Comparison of ENCODE assay signal across 19 cellular contexts in genomic region chr6:107794771-107795170, GRCh38. TPM values are rescaled to one million over a fixed set of nuclear protein-coding genes. Genes with fewer than 3 reads are reported as not detected.
DNase-seq lines count a peak whose midpoint lies in the region; ATAC-seq lines count a peak whose summit lies in the region.
"Had no signal": no experiment of that assay in that cellular context is flagged by ENCODE, and none has a peak within 500 bp of the region (broad histone marks: within the 10 kb centered on the region; RNA-seq: fewer than 3 reads in every experiment).

No MANE protein-coding gene starts in this region.

- intact Hi-C loops in activated CD4-positive, alpha-beta T cell treated with anti-CD3 and anti-CD28 coated beads for 36 hours (cut with DNase I, micrococcal nuclease): loop anchor here in 1 of 2 experiments (5.0 kb wide), 1 partner anchor 73 kb away; no protein-coding TSS in a partner anchor

- no peaks in the 10 kb centered on the region for H3K27me3 Mint-ChIP-seq in activated CD4-positive, alpha-beta T cell treated with anti-CD3 and anti-CD28 coated beads for 36 hours
- no peaks in the 10 kb centered on the region for H3K27me3 Mint-ChIP-seq in CD8-positive, alpha-beta memory T cell
- no peaks in the 10 kb centered on the region for H3K27me3 Mint-ChIP-seq in activated T-helper 17 cell treated with anti-CD3 and anti-CD28 coated beads, Interleukin-2, amount 50 U/mL, for 72 hours
- no peaks in the 10 kb centered on the region for H3K27me3 Mint-ChIP-seq in naive thymus-derived CD8-positive, alpha-beta T cell

- no peaks in the 10 kb centered on the region for H3K9me3 ChIP-seq in CD8-positive, alpha-beta memory T cell (ENCODE audit: low read length)

- no peaks in the 10 kb centered on the region for H3K27me3 ChIP-seq in CD8-positive, alpha-beta memory T cell (ENCODE audit: insufficient read depth, low read length, poor library complexity, severe bottlenecking)

- H3K4me3 Mint-ChIP-seq in activated CD4-positive, alpha-beta T cell treated with anti-CD3 and anti-CD28 coated beads for 36 hours: no peak overlapping the region
- H3K4me3 Mint-ChIP-seq in CD8-positive, alpha-beta memory T cell: peak overlapping the region in 3 of 7 donors; percentile 0 to 6 (median 1)
- peak overlapping the region; percentile 72 for H3K4me3 Mint-ChIP-seq in activated T-helper 17 cell treated with anti-CD3 and anti-CD28 coated beads, Interleukin-2, amount 50 U/mL, for 72 hours
- H3K4me3 Mint-ChIP-seq in naive thymus-derived CD8-positive, alpha-beta T cell: peak overlapping the region in 5 of 10 donors; percentile 1 to 37 (median 11)

- POLR2A ChIA-PET in activated CD4-positive, alpha-beta T cell treated with anti-CD3 and anti-CD28 coated beads for 36 hours (lab: Charles Lee): no interaction called here
- POLR2A ChIA-PET in CD8-positive, alpha-beta memory T cell (lab: Charles Lee): no interaction called here
- POLR2A ChIA-PET in naive thymus-derived CD8-positive, alpha-beta T cell (lab: Charles Lee): interaction anchor here (2.4 kb wide), 1 partner anchor 28 kb away, joined by 8 read pairs; no protein-coding TSS in a partner anchor

- no peak overlapping the region for H3K4me3 ChIP-seq in CD8-positive, alpha-beta memory T cell (ENCODE audit: low read length)
- H3K4me3 ChIP-seq: K562 had no signal

- no peaks in the 10 kb centered on the region for H3K36me3 ChIP-seq in CD8-positive, alpha-beta memory T cell (ENCODE audit: insufficient read depth, low read length)

- H3K4me1 Mint-ChIP-seq in activated CD4-positive, alpha-beta T cell treated with anti-CD3 and anti-CD28 coated beads for 36 hours: peaks cover 70% of the 10 kb centered on the region
- H3K4me1 Mint-ChIP-seq in CD8-positive, alpha-beta memory T cell: peaks cover 77 to 96% (median 96%) of the 10 kb centered on the region in 3 donors
- H3K4me1 Mint-ChIP-seq in activated T-helper 17 cell treated with anti-CD3 and anti-CD28 coated beads, Interleukin-2, amount 50 U/mL, for 72 hours: peaks cover 44% of the 10 kb centered on the region
- peaks cover 45 to 91% (median 82%) of the 10 kb centered on the region in 4 donors for H3K4me1 Mint-ChIP-seq in naive thymus-derived CD8-positive, alpha-beta T cell

- peaks cover 63% of the 10 kb centered on the region for H3K4me1 ChIP-seq in CD8-positive, alpha-beta memory T cell (ENCODE audit: insufficient read depth, low read length)

- no peak overlapping the region for H3K27ac ChIP-seq in CD8-positive, alpha-beta memory T cell (ENCODE audit: low read depth, low read length)
- H3K27ac ChIP-seq: C4-2B, HL-60 had no signal

- peaks cover 2% of the 10 kb centered on the region for H3K9me3 Mint-ChIP-seq in activated CD4-positive, alpha-beta T cell treated with anti-CD3 and anti-CD28 coated beads for 36 hours (ENCODE audit: low read depth)
- peaks cover 0 to 2% (median 0%) of the 10 kb centered on the region in 5 donors for H3K9me3 Mint-ChIP-seq in CD8-positive, alpha-beta memory T cell
- no peaks in the 10 kb centered on the region for H3K9me3 Mint-ChIP-seq in activated T-helper 17 cell treated with anti-CD3 and anti-CD28 coated beads, Interleukin-2, amount 50 U/mL, for 72 hours
- H3K9me3 Mint-ChIP-seq in naive thymus-derived CD8-positive, alpha-beta T cell: peaks cover 0 to 3% (median 0%) of the 10 kb centered on the region in 9 donors

- peaks cover 1% of the 10 kb centered on the region for H3K36me3 Mint-ChIP-seq in activated CD4-positive, alpha-beta T cell treated with anti-CD3 and anti-CD28 coated beads for 36 hours (ENCODE audit: low read depth)
- H3K36me3 Mint-ChIP-seq in CD8-positive, alpha-beta memory T cell: peaks cover 0 to 10% (median 5%) of the 10 kb centered on the region in 3 donors
- no peaks in the 10 kb centered on the region for H3K36me3 Mint-ChIP-seq in activated T-helper 17 cell treated with anti-CD3 and anti-CD28 coated beads, Interleukin-2, amount 50 U/mL, for 72 hours (ENCODE audit: low read depth)
- H3K36me3 Mint-ChIP-seq in naive thymus-derived CD8-positive, alpha-beta T cell: peaks cover 0 to 10% (median 3%) of the 10 kb centered on the region in 3 donors

- CTCF ChIA-PET in activated CD4-positive, alpha-beta T cell treated with anti-CD3 and anti-CD28 coated beads for 36 hours (lab: Charles Lee): interaction anchor here (1.3 kb wide), 1 partner anchor 50 kb away, joined by 4 read pairs; no protein-coding TSS in a partner anchor
- CTCF ChIA-PET in CD8-positive, alpha-beta memory T cell (lab: Charles Lee): interaction anchor here (1.5 kb wide), 1 partner anchor 10 kb away, joined by 5 read pairs; no protein-coding TSS in a partner anchor

- peak overlapping the region; percentile 63 for H3K27ac Mint-ChIP-seq in activated CD4-positive, alpha-beta T cell treated with anti-CD3 and anti-CD28 coated beads for 36 hours
- peak overlapping the region; percentile 37 to 93 (median 80) for H3K27ac Mint-ChIP-seq in CD8-positive, alpha-beta memory T cell
- no peak overlapping the region for H3K27ac Mint-ChIP-seq in activated T-helper 17 cell treated with anti-CD3 and anti-CD28 coated beads, Interleukin-2, amount 50 U/mL, for 72 hours
- H3K27ac Mint-ChIP-seq in naive thymus-derived CD8-positive, alpha-beta T cell: peak overlapping the region; percentile 8 to 98 (median 76)

- peak; percentile 45 for ATAC-seq in activated CD4-positive, alpha-beta T cell treated with anti-CD3 and anti-CD28 coated beads for 36 hours
- peak; percentile 29 for ATAC-seq in activated T-helper 17 cell treated with anti-CD3 and anti-CD28 coated beads, Interleukin-2, amount 50 U/mL, for 72 hours (replicated peaks)
- no peak for ATAC-seq in naive thymus-derived CD8-positive, alpha-beta T cell
- ATAC-seq in HG03135 (IDR thresholded peaks at IDR 0.05; ENCODE audit: unreplicated experiment): no peak
- ATAC-seq: K562 had no signal

- DNase-seq in activated CD4-positive, alpha-beta T cell treated with anti-CD3 and anti-CD28 coated beads for 36 hours: no peak
- DNase-seq in activated CD4-positive, alpha-beta T cell treated with anti-CD3 and anti-CD28 coated beads for 4 hours: no peak
- no peak for DNase-seq in CD8-positive, alpha-beta memory T cell
- DNase-seq in naive thymus-derived CD8-positive, alpha-beta T cell: no peak
- DNase-seq in Ammon's horn (ENCODE audit: low spot score) (no peak), DMS53 (lab: John Stamatoyannopoulos, UW) (no peak)
- DNase-seq: 8988T, DND-41, GDM1, GOT3, NCI-H1694, NCI-H2107, NCI-H345, NCI-H748 treated with DMSO at 0.1 percent for 48 hours had no signal

RNA-seq across cellular contexts. Expression of gene SCML4, which starts 29.3 kb away (rescaled TPM):
- total RNA-seq in activated CD4-positive, alpha-beta T cell treated with anti-CD3 and anti-CD28 coated beads for 36 hours: 10 to 100 TPM in 1 of 2 experiments, 1 to 10 TPM in 1; 9.0 to 11.0 TPM
- total RNA-seq in CD8-positive, alpha-beta memory T cell: 10 to 100 TPM; 15.3 to 15.4 TPM
- 103 TPM for polyA plus RNA-seq in CD8-positive, alpha-beta memory T cell
- total RNA-seq in activated T-helper 17 cell treated with anti-CD3 and anti-CD28 coated beads, Interleukin-2, amount 50 U/mL, for 72 hours: 1 to 10 TPM; 2.6 to 3.9 TPM
- 10 to 100 TPM; 80.9 to 81.5 TPM for total RNA-seq in naive thymus-derived CD8-positive, alpha-beta T cell
- 100 to 1,000 TPM in 1 of 3 donors, 10 to 100 TPM in 2; 56.4 to 119 (median 68.6) TPM for polyA plus RNA-seq in naive thymus-derived CD8-positive, alpha-beta T cell
- polyA plus RNA-seq: K562 had no signal

Comparison
In these comparisons a context has a peak if more than half of its experiments do, and no peak if none do; other contexts are left out.
1. ATAC-seq: peak in activated CD4-positive, alpha-beta T cell treated with anti-CD3 and anti-CD28 coated beads for 36 hours (single experiment) and activated T-helper 17 cell treated with anti-CD3 and anti-CD28 coated beads, Interleukin-2, amount 50 U/mL, for 72 hours (single experiment); none in naive thymus-derived CD8-positive, alpha-beta T cell (0 of 2) and HG03135 (single experiment).
2. RNA of gene SCML4, which starts 29.3 kb away (total RNA-seq): 80.9 to 81.5 TPM in naive thymus-derived CD8-positive, alpha-beta T cell; 15.3 to 15.4 TPM in CD8-positive, alpha-beta memory T cell, 9.0 to 11.0 TPM in activated CD4-positive, alpha-beta T cell treated with anti-CD3 and anti-CD28 coated beads for 36 hours and 2.6 to 3.9 TPM in activated T-helper 17 cell treated with anti-CD3 and anti-CD28 coated beads, Interleukin-2, amount 50 U/mL, for 72 hours; every median in the first group is over 4 times any median in the second.